Comparison of ENCODE assay signal across 9 cellular contexts in genomic region chr6:82576284-82576683, GRCh38.
"Had no signal": no experiment of that assay in that cellular context is flagged by ENCODE, and none has a peak within 500 bp of the region (broad histone marks: within the 10 kb centered on the region; RNA-seq: fewer than 3 reads in every experiment).

No MANE protein-coding gene starts in this region.

- H3K4me2 ChIP-seq: GM23338 had no signal

- H3K9ac ChIP-seq: GM23248 had no signal

- H3K36me3 ChIP-seq: HAP-1 had no signal

- H3K4me3 ChIP-seq: GM23248, GM23338, HAP-1 had no signal

- H2AFZ ChIP-seq: GM23248, GM23338 had no signal

- H3K27ac ChIP-seq: GM23248 had no signal

- DNase-seq: GM23248, GOT3, H7, H9, HCEC 1CT, HFFc6 had no signal

- H3K27ac Mint-ChIP-seq: GM23338, H9, HFFc6 had no signal

- H3K4me3 Mint-ChIP-seq: GM23338, H9, HFFc6 had no signal

- H3K4me1 ChIP-seq: HAP-1 had no signal

- ATAC-seq: GM23338, HCT116 had no signal

- H3K9me3 ChIP-seq: HAP-1 had no signal
